2 cellular contexts compared by ENCODE assay signal in the genomic region with DNA sequence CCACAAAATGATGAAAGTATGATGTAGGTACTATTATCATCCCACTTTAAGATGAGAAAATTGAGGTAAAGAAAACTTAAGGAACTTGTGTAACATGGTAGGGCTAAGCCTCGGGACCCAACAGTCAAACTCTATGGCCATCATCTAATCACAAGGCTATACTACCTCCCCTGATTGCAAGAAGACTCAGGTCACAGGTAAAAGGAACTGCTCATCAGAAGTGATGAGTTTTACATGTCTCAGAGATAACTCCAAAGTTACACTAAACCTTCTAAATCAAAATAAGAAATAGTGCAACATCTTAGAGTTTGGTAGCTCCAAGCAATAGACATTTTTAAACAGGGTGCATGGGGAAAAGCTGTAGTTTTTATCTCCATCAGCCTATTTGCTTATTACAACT.
TF ChIP-seq lines count a peak whose summit lies in the region.

No MANE protein-coding gene starts in this region.

TF ChIP-seq in IMR-90, 13 proteins besides CTCF, POLR2A, EP300 and RAD21:
- no peak for TF ChIP-seq NFE2L2 (IDR thresholded peaks at IDR 0.05; ENCODE audit: low read depth, low read length)
- TF ChIP-seq, protein P1, sequence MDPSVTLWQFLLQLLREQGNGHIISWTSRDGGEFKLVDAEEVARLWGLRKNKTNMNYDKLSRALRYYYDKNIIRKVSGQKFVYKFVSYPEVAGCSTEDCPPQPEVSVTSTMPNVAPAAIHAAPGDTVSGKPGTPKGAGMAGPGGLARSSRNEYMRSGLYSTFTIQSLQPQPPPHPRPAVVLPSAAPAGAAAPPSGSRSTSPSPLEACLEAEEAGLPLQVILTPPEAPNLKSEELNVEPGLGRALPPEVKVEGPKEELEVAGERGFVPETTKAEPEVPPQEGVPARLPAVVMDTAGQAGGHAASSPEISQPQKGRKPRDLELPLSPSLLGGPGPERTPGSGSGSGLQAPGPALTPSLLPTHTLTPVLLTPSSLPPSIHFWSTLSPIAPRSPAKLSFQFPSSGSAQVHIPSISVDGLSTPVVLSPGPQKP (IDR thresholded peaks at IDR 0.05; ENCODE audit: borderline replicate concordance, low read depth, low read length), result no peak
- TF ChIP-seq SMC3 (IDR thresholded peaks at IDR 0.05; ENCODE audit: low read depth, low read length), result no peak
- no peak for TF ChIP-seq RCOR1 (IDR thresholded peaks at IDR 0.05; ENCODE audit: insufficient replicate concordance, low read length)
- no peak for TF ChIP-seq FOS (IDR thresholded peaks at IDR 0.05; ENCODE audit: low read depth, low read length)
- no peak for TF ChIP-seq CHD1 (IDR thresholded peaks at IDR 0.05; ENCODE audit: low read depth, low read length)
- TF ChIP-seq MAFK (IDR thresholded peaks at IDR 0.05; ENCODE audit: low read depth, low read length), result no peak
- TF ChIP-seq BHLHE40 (IDR thresholded peaks at IDR 0.05; ENCODE audit: low read depth, low read length), result no peak
- no peak for TF ChIP-seq MAZ (IDR thresholded peaks at IDR 0.05; ENCODE audit: borderline replicate concordance, low read depth, low read length)
TF ChIP-seq in IMR-90: peak in this region for 0.

TF ChIP-seq in H1, 55 proteins besides CTCF, POLR2A, EP300 and RAD21:
- no peak for TF ChIP-seq SRF (IDR thresholded peaks at IDR 0.05; ENCODE audit: low read depth, low read length)
- TF ChIP-seq SIN3A (conservative IDR thresholded peaks at IDR 0.05 in 1 of 2, IDR thresholded peaks at IDR 0.05 in 1 of 2; ENCODE audit: low read depth in 1 of 2, low read length in 2 of 2), result no peak
- TF ChIP-seq SIRT6 (IDR thresholded peaks at IDR 0.05; ENCODE audit: low read length), result no peak
- TF ChIP-seq, protein P2, sequence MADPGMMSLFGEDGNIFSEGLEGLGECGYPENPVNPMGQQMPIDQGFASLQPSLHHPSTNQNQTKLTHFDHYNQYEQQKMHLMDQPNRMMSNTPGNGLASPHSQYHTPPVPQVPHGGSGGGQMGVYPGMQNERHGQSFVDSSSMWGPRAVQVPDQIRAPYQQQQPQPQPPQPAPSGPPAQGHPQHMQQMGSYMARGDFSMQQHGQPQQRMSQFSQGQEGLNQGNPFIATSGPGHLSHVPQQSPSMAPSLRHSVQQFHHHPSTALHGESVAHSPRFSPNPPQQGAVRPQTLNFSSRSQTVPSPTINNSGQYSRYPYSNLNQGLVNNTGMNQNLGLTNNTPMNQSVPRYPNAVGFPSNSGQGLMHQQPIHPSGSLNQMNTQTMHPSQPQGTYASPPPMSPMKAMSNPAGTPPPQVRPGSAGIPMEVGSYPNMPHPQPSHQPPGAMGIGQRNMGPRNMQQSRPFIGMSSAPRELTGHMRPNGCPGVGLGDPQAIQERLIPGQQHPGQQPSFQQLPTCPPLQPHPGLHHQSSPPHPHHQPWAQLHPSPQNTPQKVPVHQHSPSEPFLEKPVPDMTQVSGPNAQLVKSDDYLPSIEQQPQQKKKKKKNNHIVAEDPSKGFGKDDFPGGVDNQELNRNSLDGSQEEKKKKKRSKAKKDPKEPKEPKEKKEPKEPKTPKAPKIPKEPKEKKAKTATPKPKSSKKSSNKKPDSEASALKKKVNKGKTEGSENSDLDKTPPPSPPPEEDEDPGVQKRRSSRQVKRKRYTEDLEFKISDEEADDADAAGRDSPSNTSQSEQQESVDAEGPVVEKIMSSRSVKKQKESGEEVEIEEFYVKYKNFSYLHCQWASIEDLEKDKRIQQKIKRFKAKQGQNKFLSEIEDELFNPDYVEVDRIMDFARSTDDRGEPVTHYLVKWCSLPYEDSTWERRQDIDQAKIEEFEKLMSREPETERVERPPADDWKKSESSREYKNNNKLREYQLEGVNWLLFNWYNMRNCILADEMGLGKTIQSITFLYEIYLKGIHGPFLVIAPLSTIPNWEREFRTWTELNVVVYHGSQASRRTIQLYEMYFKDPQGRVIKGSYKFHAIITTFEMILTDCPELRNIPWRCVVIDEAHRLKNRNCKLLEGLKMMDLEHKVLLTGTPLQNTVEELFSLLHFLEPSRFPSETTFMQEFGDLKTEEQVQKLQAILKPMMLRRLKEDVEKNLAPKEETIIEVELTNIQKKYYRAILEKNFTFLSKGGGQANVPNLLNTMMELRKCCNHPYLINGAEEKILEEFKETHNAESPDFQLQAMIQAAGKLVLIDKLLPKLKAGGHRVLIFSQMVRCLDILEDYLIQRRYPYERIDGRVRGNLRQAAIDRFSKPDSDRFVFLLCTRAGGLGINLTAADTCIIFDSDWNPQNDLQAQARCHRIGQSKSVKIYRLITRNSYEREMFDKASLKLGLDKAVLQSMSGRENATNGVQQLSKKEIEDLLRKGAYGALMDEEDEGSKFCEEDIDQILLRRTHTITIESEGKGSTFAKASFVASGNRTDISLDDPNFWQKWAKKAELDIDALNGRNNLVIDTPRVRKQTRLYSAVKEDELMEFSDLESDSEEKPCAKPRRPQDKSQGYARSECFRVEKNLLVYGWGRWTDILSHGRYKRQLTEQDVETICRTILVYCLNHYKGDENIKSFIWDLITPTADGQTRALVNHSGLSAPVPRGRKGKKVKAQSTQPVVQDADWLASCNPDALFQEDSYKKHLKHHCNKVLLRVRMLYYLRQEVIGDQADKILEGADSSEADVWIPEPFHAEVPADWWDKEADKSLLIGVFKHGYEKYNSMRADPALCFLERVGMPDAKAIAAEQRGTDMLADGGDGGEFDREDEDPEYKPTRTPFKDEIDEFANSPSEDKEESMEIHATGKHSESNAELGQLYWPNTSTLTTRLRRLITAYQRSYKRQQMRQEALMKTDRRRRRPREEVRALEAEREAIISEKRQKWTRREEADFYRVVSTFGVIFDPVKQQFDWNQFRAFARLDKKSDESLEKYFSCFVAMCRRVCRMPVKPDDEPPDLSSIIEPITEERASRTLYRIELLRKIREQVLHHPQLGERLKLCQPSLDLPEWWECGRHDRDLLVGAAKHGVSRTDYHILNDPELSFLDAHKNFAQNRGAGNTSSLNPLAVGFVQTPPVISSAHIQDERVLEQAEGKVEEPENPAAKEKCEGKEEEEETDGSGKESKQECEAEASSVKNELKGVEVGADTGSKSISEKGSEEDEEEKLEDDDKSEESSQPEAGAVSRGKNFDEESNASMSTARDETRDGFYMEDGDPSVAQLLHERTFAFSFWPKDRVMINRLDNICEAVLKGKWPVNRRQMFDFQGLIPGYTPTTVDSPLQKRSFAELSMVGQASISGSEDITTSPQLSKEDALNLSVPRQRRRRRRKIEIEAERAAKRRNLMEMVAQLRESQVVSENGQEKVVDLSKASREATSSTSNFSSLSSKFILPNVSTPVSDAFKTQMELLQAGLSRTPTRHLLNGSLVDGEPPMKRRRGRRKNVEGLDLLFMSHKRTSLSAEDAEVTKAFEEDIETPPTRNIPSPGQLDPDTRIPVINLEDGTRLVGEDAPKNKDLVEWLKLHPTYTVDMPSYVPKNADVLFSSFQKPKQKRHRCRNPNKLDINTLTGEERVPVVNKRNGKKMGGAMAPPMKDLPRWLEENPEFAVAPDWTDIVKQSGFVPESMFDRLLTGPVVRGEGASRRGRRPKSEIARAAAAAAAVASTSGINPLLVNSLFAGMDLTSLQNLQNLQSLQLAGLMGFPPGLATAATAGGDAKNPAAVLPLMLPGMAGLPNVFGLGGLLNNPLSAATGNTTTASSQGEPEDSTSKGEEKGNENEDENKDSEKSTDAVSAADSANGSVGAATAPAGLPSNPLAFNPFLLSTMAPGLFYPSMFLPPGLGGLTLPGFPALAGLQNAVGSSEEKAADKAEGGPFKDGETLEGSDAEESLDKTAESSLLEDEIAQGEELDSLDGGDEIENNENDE (IDR thresholded peaks at IDR 0.05; ENCODE audit: insufficient replicate concordance, low read length), result no peak
- TF ChIP-seq SP1 (IDR thresholded peaks at IDR 0.05; ENCODE audit: low read depth, low read length), result no peak
- TF ChIP-seq MAFK (IDR thresholded peaks at IDR 0.05; ENCODE audit: low read depth, low read length), result no peak
- no peak for TF ChIP-seq BACH1 (IDR thresholded peaks at IDR 0.05; ENCODE audit: low read length)
- TF ChIP-seq GTF2F1 (IDR thresholded peaks at IDR 0.05; ENCODE audit: borderline replicate concordance, low read depth, low read length), result no peak
- no peak for TF ChIP-seq TAF7 (optimal IDR thresholded peaks at IDR 0.05; ENCODE audit: borderline replicate concordance, low read depth, low read length)
- no peak for TF ChIP-seq JUN (IDR thresholded peaks at IDR 0.05; ENCODE audit: low read depth, low read length)
- no peak for TF ChIP-seq CHD1 (IDR thresholded peaks at IDR 0.05; ENCODE audit: low read depth, low read length)
- TF ChIP-seq NANOG (IDR thresholded peaks at IDR 0.05; ENCODE audit: insufficient read depth, low read depth, low read length, poor library complexity, severe bottlenecking), result no peak
- TF ChIP-seq CTBP2 (IDR thresholded peaks at IDR 0.05; ENCODE audit: borderline replicate concordance, insufficient read depth, insufficient read length, low read length), result no peak
